Comparison of ENCODE assay signal across 24 cellular contexts in the genomic region with DNA sequence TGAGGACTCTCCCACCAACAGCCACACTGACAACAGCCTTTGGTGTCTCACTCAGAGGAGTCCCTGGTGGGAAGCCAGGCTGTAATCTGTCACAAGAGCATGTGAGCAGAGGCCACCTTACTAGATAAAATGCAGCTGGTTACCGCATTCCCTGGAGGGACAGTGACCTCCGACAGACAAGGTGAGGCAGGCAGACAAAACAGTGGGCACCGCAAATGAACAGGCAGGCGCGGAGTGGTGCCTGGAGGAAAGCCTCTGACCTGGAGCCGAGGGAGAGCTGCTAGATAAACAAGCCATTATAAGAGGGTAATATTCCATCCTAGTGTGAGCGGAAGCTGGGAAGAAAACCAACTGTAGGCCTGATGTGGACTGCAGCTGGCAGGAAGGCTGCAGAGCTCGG.
DNase-seq lines count a peak whose midpoint lies in the region; TF ChIP-seq lines count a peak whose summit lies in the region.
"Had no signal": no experiment of that assay in that cellular context is flagged by ENCODE, and none has a peak within 500 bp of the region (broad histone marks: within the 10 kb centered on the region; RNA-seq: fewer than 3 reads in every experiment).

No MANE protein-coding gene starts in this region.

- H3K36me3 Mint-ChIP-seq in type B pancreatic cell = peaks cover 3% of the 10 kb centered on the region
- H3K36me3 Mint-ChIP-seq: activated naive CD8-positive, alpha-beta T cell treated with anti-CD3 and anti-CD28 coated beads for 36 hours; CD4-positive, alpha-beta memory T cell; naive B cell; stimulated activated effector memory CD8-positive, alpha-beta T cell treated with anti-CD3 and anti-CD28 coated beads, Interleukin-12 subunit alpha, Interleukin-12 subunit beta, amount 100 ng/mL, for 72 hours had no signal

- DNase-seq in NCI-H748 (lab: John Stamatoyannopoulos, UW; ENCODE audit: unreplicated experiment) (peak; percentile 30), NCI-H748 treated with DMSO at 0.1 percent for 48 hours (lab: John Stamatoyannopoulos, UW) (no peak), NCI-H2227 (lab: John Stamatoyannopoulos, UW; ENCODE audit: unreplicated experiment) (peak; percentile 3), left kidney (ENCODE audit: low read depth, low spot score) (peak; percentile 84), type B pancreatic cell (ENCODE audit: extremely low spot score, unreplicated experiment) (no peak), foreskin melanocyte (no peak), prostate gland (ENCODE audit: low spot score) (no peak), NK-92 (lab: John Stamatoyannopoulos, UW; ENCODE audit: unreplicated experiment) (no peak)
- DNase-seq: activated effector memory CD4-positive, alpha-beta T cell treated with anti-CD3 and anti-CD28 coated beads, Interleukin-2, amount 50 U/mL, for 16 hours; activated naive CD8-positive, alpha-beta T cell treated with anti-CD3 and anti-CD28 coated beads for 36 hours; activated T-cell treated with anti-CD3 and anti-CD28 coated beads, Interleukin-2, amount 50 U/mL, for 24 hours; GOT3; left lung; MM.1S; naive B cell; NCI-H1417; OCI-M1; SK-N-SH; upper lobe of right lung had no signal

- no peaks in the 10 kb centered on the region for H3K36me3 ChIP-seq in prostate gland
- H3K36me3 ChIP-seq: left lung, upper lobe of right lung had no signal

- H3K9me3 Mint-ChIP-seq in type B pancreatic cell = peaks cover 5% of the 10 kb centered on the region
- H3K9me3 Mint-ChIP-seq: activated naive CD8-positive, alpha-beta T cell treated with anti-CD3 and anti-CD28 coated beads for 36 hours; activated T-cell treated with anti-CD3 and anti-CD28 coated beads, Interleukin-2, amount 50 U/mL, for 24 hours; naive B cell; stimulated activated effector memory CD8-positive, alpha-beta T cell treated with anti-CD3 and anti-CD28 coated beads, Interleukin-12 subunit alpha, Interleukin-12 subunit beta, amount 100 ng/mL, for 72 hours had no signal

- 58% methylated on average over 8 of the region's 8 CpGs for WGBS in prostate gland

- peak overlapping the region; percentile 22 for H3K27ac Mint-ChIP-seq in type B pancreatic cell
- H3K27ac Mint-ChIP-seq: activated naive CD8-positive, alpha-beta T cell treated with anti-CD3 and anti-CD28 coated beads for 36 hours; activated T-cell treated with anti-CD3 and anti-CD28 coated beads, Interleukin-2, amount 50 U/mL, for 24 hours; CD4-positive, alpha-beta memory T cell; mesothelial cell of epicardium; stimulated activated effector memory CD8-positive, alpha-beta T cell treated with anti-CD3 and anti-CD28 coated beads, Interleukin-12 subunit alpha, Interleukin-12 subunit beta, amount 100 ng/mL, for 72 hours had no signal

- TF ChIP-seq POLR2A in prostate gland (IDR thresholded peaks at IDR 0.05) = no peak

- H3K4me1 Mint-ChIP-seq in type B pancreatic cell (ENCODE audit: unreplicated experiment) = peaks cover 13% of the 10 kb centered on the region
- H3K4me1 Mint-ChIP-seq: CD4-positive, alpha-beta memory T cell; naive B cell; stimulated activated effector memory CD8-positive, alpha-beta T cell treated with anti-CD3 and anti-CD28 coated beads, Interleukin-12 subunit alpha, Interleukin-12 subunit beta, amount 100 ng/mL, for 72 hours had no signal

- intact Hi-C loops in prostate gland (cut with DNase I) = no loop called here

- no peaks in the 10 kb centered on the region for H3K27me3 Mint-ChIP-seq in type B pancreatic cell
- H3K27me3 Mint-ChIP-seq: activated naive CD8-positive, alpha-beta T cell treated with anti-CD3 and anti-CD28 coated beads for 36 hours; activated T-cell treated with anti-CD3 and anti-CD28 coated beads, Interleukin-2, amount 50 U/mL, for 24 hours; CD4-positive, alpha-beta memory T cell; naive B cell had no signal

- H3K4me3 ChIP-seq in prostate gland = no peak overlapping the region
- H3K4me3 ChIP-seq: A549, left lung, upper lobe of right lung had no signal

- no peak overlapping the region for H3K27ac ChIP-seq in prostate gland
- H3K27ac ChIP-seq: A549, left lung, RWPE1, upper lobe of right lung had no signal

- H3K4me1 ChIP-seq in prostate gland (replicated peaks) = no peaks in the 10 kb centered on the region
- H3K4me1 ChIP-seq: A549, left lung, upper lobe of right lung had no signal

- TF ChIP-seq CTCF in type B pancreatic cell (conservative IDR thresholded peaks at IDR 0.05) (no peak), prostate gland (IDR thresholded peaks at IDR 0.05) (no peak)

- H3K4me3 Mint-ChIP-seq in type B pancreatic cell = no peak overlapping the region
- H3K4me3 Mint-ChIP-seq: activated naive CD8-positive, alpha-beta T cell treated with anti-CD3 and anti-CD28 coated beads for 36 hours; activated T-cell treated with anti-CD3 and anti-CD28 coated beads, Interleukin-2, amount 50 U/mL, for 24 hours; CD4-positive, alpha-beta memory T cell; mesothelial cell of epicardium; naive B cell; stimulated activated effector memory CD8-positive, alpha-beta T cell treated with anti-CD3 and anti-CD28 coated beads, Interleukin-12 subunit alpha, Interleukin-12 subunit beta, amount 100 ng/mL, for 72 hours had no signal

- H3K27me3 ChIP-seq in prostate gland (replicated peaks; ENCODE audit: insufficient read depth) = no peaks in the 10 kb centered on the region
- H3K27me3 ChIP-seq: left lung, upper lobe of right lung had no signal

- no peaks in the 10 kb centered on the region for H3K9me3 ChIP-seq in prostate gland
- H3K9me3 ChIP-seq: A549, left lung, SK-N-SH, upper lobe of right lung had no signal

Comparison
In these comparisons a context has a peak if more than half of its experiments do, and no peak if none do; other contexts are left out.
1. DNase-seq: peak in NCI-H748 (single experiment), NCI-H2227 (single experiment) and left kidney (single experiment); none in NCI-H748 treated with DMSO at 0.1 percent for 48 hours (single experiment), type B pancreatic cell (single experiment), foreskin melanocyte (single experiment), prostate gland (single experiment) and NK-92 (single experiment).